In genomic region chr15:90191344-90191687, GRCh38 we compare ENCODE assay signal across 9 cellular contexts.
DNase-seq lines count a peak whose midpoint lies in the region; ATAC-seq and FAIRE-seq lines count a peak whose summit lies in the region.
"Had no signal": no experiment of that assay in that cellular context is flagged by ENCODE, and none has a peak within 500 bp of the region (broad histone marks: within the 10 kb centered on the region; RNA-seq: fewer than 3 reads in every experiment).

No MANE protein-coding gene starts in this region.

- peak; percentile 9 for ATAC-seq in HG03196 (IDR thresholded peaks at IDR 0.05; ENCODE audit: unreplicated experiment)
- peak; percentile 48 to 53 for ATAC-seq in stimulated activated naive B cell treated with anti-CD40 and anti-IgM and Interleukin-4, amounts not matched to agents 10 μg/mL and 1 μg/mL and 100 μg/mL, for 72 hours (replicated peaks)

- H3K9me3 ChIP-seq in duodenal mucosa (ENCODE audit: control insufficient read depth in 1 of 2, low read length in 2 of 2) = no peaks in the 10 kb centered on the region

- H3K9me3 Mint-ChIP-seq in stimulated activated naive B cell treated with anti-CD40 and anti-IgM and Interleukin-4, amounts not matched to agents 10 μg/mL and 1 μg/mL and 100 μg/mL, for 72 hours = no peaks in the 10 kb centered on the region

- no peaks in the 10 kb centered on the region for H3K27me3 Mint-ChIP-seq in stimulated activated naive B cell treated with anti-CD40 and anti-IgM and Interleukin-4, amounts not matched to agents 10 μg/mL and 1 μg/mL and 100 μg/mL, for 72 hours

- peaks cover 0 to 10% of the 10 kb centered on the region in 2 donors for H3K36me3 Mint-ChIP-seq in stimulated activated naive B cell treated with anti-CD40 and anti-IgM and Interleukin-4, amounts not matched to agents 10 μg/mL and 1 μg/mL and 100 μg/mL, for 72 hours

- no peaks in the 10 kb centered on the region for H3K36me3 ChIP-seq in duodenal mucosa (ENCODE audit: control insufficient read depth in 1 of 2, insufficient read depth in 2 of 2, low read length in 2 of 2)

- peaks cover 61 to 81% of the 10 kb centered on the region in 2 donors for H3K4me1 Mint-ChIP-seq in stimulated activated naive B cell treated with anti-CD40 and anti-IgM and Interleukin-4, amounts not matched to agents 10 μg/mL and 1 μg/mL and 100 μg/mL, for 72 hours

- peaks cover 43 to 51% of the 10 kb centered on the region in 2 donors for H3K4me1 ChIP-seq in duodenal mucosa (ENCODE audit: control insufficient read depth in 1 of 2, insufficient read depth in 2 of 2, low read length in 2 of 2)

- DNase-seq in NCI-H526 (lab: John Stamatoyannopoulos, UW) (peak; percentile 49 to 50), NCI-H526 treated with DMSO at 0.1 percent for 48 hours (lab: John Stamatoyannopoulos, UW) (no peak), RPMI8226 (no peak), urothelium cell line (ENCODE audit: low spot score) (no peak), activated gamma-delta T cell (lab: John Stamatoyannopoulos, UW) (no peak)
- no peak for DNase-seq in stimulated activated naive B cell treated with anti-CD40 and anti-IgM and Interleukin-4, amounts not matched to agents 10 μg/mL and 1 μg/mL and 100 μg/mL, for 72 hours

- H3K9ac ChIP-seq in duodenal mucosa (ENCODE audit: low read depth in 1 of 2, low read length in 2 of 2) = peak overlapping the region; percentile 40 to 56

- H3K4me3 Mint-ChIP-seq in stimulated activated naive B cell treated with anti-CD40 and anti-IgM and Interleukin-4, amounts not matched to agents 10 μg/mL and 1 μg/mL and 100 μg/mL, for 72 hours = peak overlapping the region; percentile 78 to 80

- H3K27me3 ChIP-seq in duodenal mucosa (ENCODE audit: control insufficient read depth in 1 of 2, insufficient read depth in 2 of 2, low read length in 2 of 2) = no peaks in the 10 kb centered on the region

- H3K27ac Mint-ChIP-seq in stimulated activated naive B cell treated with anti-CD40 and anti-IgM and Interleukin-4, amounts not matched to agents 10 μg/mL and 1 μg/mL and 100 μg/mL, for 72 hours = peak overlapping the region; percentile 92

- FAIRE-seq in urothelium cell line (lab: Jason Lieb, UNC) = no peak
- FAIRE-seq: A204.1 had no signal

- peak overlapping the region; percentile 80 for H3K27ac ChIP-seq in duodenal mucosa (ENCODE audit: low read depth, low read length)

- H3K4me3 ChIP-seq in duodenal mucosa (ENCODE audit: low read depth in 1 of 2, low read length in 2 of 2) = no peak overlapping the region

Comparison
In these comparisons a context has a peak if more than half of its experiments do, and no peak if none do; other contexts are left out.
1. DNase-seq: peak in NCI-H526 (2 of 2); none in NCI-H526 treated with DMSO at 0.1 percent for 48 hours (single experiment), stimulated activated naive B cell treated with anti-CD40 and anti-IgM and Interleukin-4, amounts not matched to agents 10 μg/mL and 1 μg/mL and 100 μg/mL, for 72 hours (single experiment), RPMI8226 (single experiment), urothelium cell line (single experiment) and activated gamma-delta T cell (single experiment).